ENCODE assay signal across 15 cellular contexts in the genomic region with DNA sequence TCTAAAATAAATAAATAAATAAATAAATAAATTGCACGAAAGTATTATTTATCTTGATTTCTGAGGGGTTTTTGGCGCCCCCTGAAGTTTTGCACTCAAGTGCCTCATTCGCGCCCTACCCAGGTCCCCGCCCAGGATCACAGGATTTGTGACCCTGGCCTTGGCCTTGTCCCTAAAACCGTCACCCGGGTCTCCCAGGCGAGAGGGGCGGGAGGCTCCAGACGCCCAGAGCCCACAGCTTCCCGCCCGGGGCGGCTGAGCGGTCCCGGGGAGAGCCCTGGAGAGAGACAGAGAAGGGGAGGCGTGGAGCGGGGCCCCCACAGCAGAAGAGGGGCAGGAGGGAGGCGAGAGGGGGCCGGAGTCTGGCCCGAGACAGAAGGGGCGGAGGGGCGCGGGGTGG.
DNase-seq lines count a peak whose midpoint lies in the region; ATAC-seq lines count a peak whose summit lies in the region.
"Had no signal": no experiment of that assay in that cellular context is flagged by ENCODE, and none has a peak within 500 bp of the region (broad histone marks: within the 10 kb centered on the region; RNA-seq: fewer than 3 reads in every experiment).

No MANE protein-coding gene starts in this region.

- H4K91ac ChIP-seq in trophoblast cell (ENCODE audit: low read depth, low read length), result no peak overlapping the region

- peak; percentile 79 for DNase-seq in H7
- DNase-seq in NCI-H1930 (lab: John Stamatoyannopoulos, UW), result peak; percentile 12 to 17
- no peak for DNase-seq in trophoblast cell
- DNase-seq in NCI-H2081 (lab: John Stamatoyannopoulos, UW), result no peak
- DNase-seq: activated CD4-positive, CD25-positive, alpha-beta regulatory T cell; activated effector memory CD4-positive, alpha-beta T cell treated with Interleukin-2 at 50 U/mL for 16 hours; amygdala; DMS53; gastrocnemius medialis; kidney; stimulated activated CD4-positive, alpha-beta T cell treated with anti-CD3 and anti-CD28 coated beads, Interleukin-2, amount 100 ng/mL, for 48 hours; testis had no signal

- H4K8ac ChIP-seq in trophoblast cell (ENCODE audit: low read depth, low read length), result no peak overlapping the region

- H3K27me3 ChIP-seq in H7 (ENCODE audit: control insufficient read depth, insufficient read depth, low read length) (peaks cover 20% of the 10 kb centered on the region), trophoblast cell (ENCODE audit: insufficient read depth, low read length) (peaks cover 13% of the 10 kb centered on the region)
- H3K27me3 ChIP-seq: testis had no signal

- no peaks in the 10 kb centered on the region for H3K9me3 ChIP-seq in trophoblast cell (ENCODE audit: insufficient read depth, low read depth, low read length)
- H3K9me3 ChIP-seq: gastrocnemius medialis, testis had no signal

- no peak overlapping the region for H4K12ac ChIP-seq in trophoblast cell (ENCODE audit: low read depth, low read length)

- no peak overlapping the region for H2BK12ac ChIP-seq in trophoblast cell (ENCODE audit: low read length)

- no peak overlapping the region for H2AK5ac ChIP-seq in trophoblast cell (ENCODE audit: low read length)

- H3K23ac ChIP-seq in trophoblast cell (ENCODE audit: low read length), result no peak overlapping the region

- H2AFZ ChIP-seq in trophoblast cell (ENCODE audit: insufficient read depth, low read length, poor library complexity), result no peak overlapping the region

- no peak for ATAC-seq in GM19397 (IDR thresholded peaks at IDR 0.05; ENCODE audit: unreplicated experiment)
- ATAC-seq in HG03159 (IDR thresholded peaks at IDR 0.05; ENCODE audit: unreplicated experiment), result no peak
- ATAC-seq: gastrocnemius medialis had no signal

- no peaks in the 10 kb centered on the region for H3K79me1 ChIP-seq in trophoblast cell (ENCODE audit: low read length)

- peak overlapping the region; percentile 42 for H3K4me2 ChIP-seq in trophoblast cell (ENCODE audit: low read length)

- no peak overlapping the region for H3K14ac ChIP-seq in trophoblast cell (ENCODE audit: low read length)

- no peaks in the 10 kb centered on the region for H3K79me2 ChIP-seq in trophoblast cell (ENCODE audit: control insufficient read depth, insufficient read depth, low read length, poor library complexity)

- no peak overlapping the region for H3K18ac ChIP-seq in trophoblast cell (ENCODE audit: low read length)

- H3K4me1 ChIP-seq in trophoblast cell (ENCODE audit: control insufficient read depth in 1 of 2, insufficient read depth in 2 of 2, low read length in 2 of 2), result peaks cover 2 to 3% of the 10 kb centered on the region in 2 experiments
- H3K4me1 ChIP-seq: gastrocnemius medialis, testis had no signal

- no peak overlapping the region for H3K27ac ChIP-seq in trophoblast cell (ENCODE audit: low read depth, low read length)
- H3K27ac ChIP-seq: gastrocnemius medialis, testis had no signal

- no peak overlapping the region for H2BK120ac ChIP-seq in trophoblast cell (ENCODE audit: insufficient read depth, low read length, poor library complexity)

- H3K36me3 ChIP-seq in H7 (replicated peaks; ENCODE audit: control insufficient read depth, insufficient read depth, low read length) (no peaks in the 10 kb centered on the region), trophoblast cell (ENCODE audit: control insufficient read depth in 1 of 2, insufficient read depth in 2 of 2, low read length in 2 of 2) (no peaks in the 10 kb centered on the region)
- H3K36me3 ChIP-seq: gastrocnemius medialis had no signal

- no peak overlapping the region for H2BK5ac ChIP-seq in trophoblast cell (ENCODE audit: low read depth, low read length, poor library complexity)

- H3K4ac ChIP-seq in trophoblast cell (ENCODE audit: low read depth, low read length), result no peak overlapping the region

- no peak overlapping the region for H3K9ac ChIP-seq in trophoblast cell (ENCODE audit: low read length)

- no CpG with 5 or more reads among the region's 23 CpGs for WGBS in trophoblast cell (ENCODE audit: extremely low coverage, insufficient coverage, insufficient read length)

- H3K4me3 ChIP-seq in H7 (ENCODE audit: insufficient read depth, low read depth, low read length), result peak overlapping the region; percentile 41
- H3K4me3 ChIP-seq in iPS-11a (ENCODE audit: low read depth, low read length), result peak overlapping the region; percentile 27
- H3K4me3 ChIP-seq in trophoblast cell (ENCODE audit: low read depth, low read length), result no peak overlapping the region
- H3K4me3 ChIP-seq: gastrocnemius medialis had no signal

Comparison
In these comparisons a context has a peak if more than half of its experiments do, and no peak if none do; other contexts are left out.
1. DNase-seq: peak in H7 (single experiment) and NCI-H1930 (2 of 2); none in trophoblast cell (0 of 2) and NCI-H2081 (0 of 2).